ENCODE assay signal across 19 cellular contexts in the genomic region with DNA sequence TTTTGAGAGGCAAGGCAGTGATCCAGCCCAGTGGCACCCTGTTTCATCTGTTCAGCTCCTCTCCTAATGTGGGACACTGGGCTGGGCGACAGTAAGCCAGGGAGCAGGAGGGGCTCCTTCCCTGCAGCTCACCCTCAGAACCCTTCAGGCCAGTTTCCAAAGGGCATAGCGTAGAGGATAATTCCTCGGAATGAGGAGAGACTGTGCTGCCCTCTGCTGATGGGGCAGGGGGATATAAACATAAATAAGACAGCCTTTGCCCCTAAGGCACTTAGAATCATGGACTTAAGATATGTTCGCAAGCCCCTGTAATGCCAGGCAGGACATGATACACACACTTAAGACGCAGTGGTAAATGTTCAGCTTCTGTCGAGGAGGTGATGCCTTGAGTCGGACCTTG. TPM values are rescaled to one million over a fixed set of nuclear protein-coding genes. Genes with fewer than 3 reads are reported as not detected.
DNase-seq lines count a peak whose midpoint lies in the region; ATAC-seq, FAIRE-seq and TF ChIP-seq lines count a peak whose summit lies in the region.
"Had no signal": no experiment of that assay in that cellular context is flagged by ENCODE, and none has a peak within 500 bp of the region (broad histone marks: within the 10 kb centered on the region; RNA-seq: fewer than 3 reads in every experiment).

No MANE protein-coding gene starts in this region.

- TF ChIP-seq CTCF in GM06990 (IDR thresholded peaks at IDR 0.05; ENCODE audit: insufficient read depth, low read length, poor library complexity, severe bottlenecking) (peak; percentile 3), H9 (conservative IDR thresholded peaks at IDR 0.05) (peak; percentile 46; the same call in 2 of the 3 replicates), K562 (IDR thresholded peaks at IDR 0.05 in 2 of 3, conservative IDR thresholded peaks at IDR 0.05 in 1 of 3; ENCODE audit: insufficient read depth in 2 of 3, low read depth in 1 of 3, low read length in 3 of 3) (peak in 2 of 3 experiments; percentile 35 to 43; a peak in 3 of 6 replicates), foreskin keratinocyte (conservative IDR thresholded peaks at IDR 0.05) (peak; percentile 22), left ventricle myocardium inferior (IDR thresholded peaks at IDR 0.05; ENCODE audit: borderline replicate concordance) (no peak)

- no peak overlapping the region for H2AFZ ChIP-seq in H9 (ENCODE audit: low read length)
- H2AFZ ChIP-seq in K562 (ENCODE audit: low read depth, low read length) = no peak overlapping the region
- H2AFZ ChIP-seq: GM23248 had no signal

- POLR2A ChIA-PET in K562 (lab: Yijun Ruan, JAX) = no interaction called here

- no peak for TF ChIP-seq POLR2A in K562 (conservative IDR thresholded peaks at IDR 0.05)

- H3K27ac Mint-ChIP-seq in H9 = no peak overlapping the region
- H3K27ac Mint-ChIP-seq: CD8-positive, alpha-beta T cell had no signal

- no peak for TF ChIP-seq EP300 in K562 (IDR thresholded peaks at IDR 0.05; ENCODE audit: low read length)

- H3K4me2 ChIP-seq in H9 (ENCODE audit: insufficient read depth, insufficient read length, low read length) = no peak overlapping the region
- H3K4me2 ChIP-seq in K562 (ENCODE audit: insufficient read depth, low read length) = no peak overlapping the region
- H3K4me2 ChIP-seq: BLaER1 treated with 17β-estradiol and CSF1 and Interleukin-3, amounts not matched to agents 10 nM and 100 nM had no signal

- no peak overlapping the region for H2BK15ac ChIP-seq in H9 (ENCODE audit: low read depth, low read length)

- H3K36me3 ChIP-seq in GM06990 (ENCODE audit: control insufficient read depth, insufficient read depth, low read length) (peaks cover 7% of the 10 kb centered on the region), K562 (ENCODE audit: control insufficient read depth, insufficient read depth, low read length) (peaks cover 50% of the 10 kb centered on the region; the same call in 2 of the 3 replicates), left ventricle myocardium inferior (peaks cover 28% of the 10 kb centered on the region)

- H3K4me3 Mint-ChIP-seq in H9 = no peak overlapping the region
- H3K4me3 Mint-ChIP-seq: CD8-positive, alpha-beta T cell had no signal

- H3K4me1 ChIP-seq in H9 (ENCODE audit: insufficient read depth, low read length) (no peaks in the 10 kb centered on the region), K562 (replicated peaks in 1 of 2; ENCODE audit: control insufficient read depth in 2 of 2, insufficient read depth in 2 of 2, low read length in 2 of 2) (no peaks in the 10 kb centered on the region), foreskin keratinocyte (no peaks in the 10 kb centered on the region), left ventricle myocardium inferior (no peaks in the 10 kb centered on the region)

- no peak overlapping the region for H4K5ac ChIP-seq in H9 (ENCODE audit: insufficient read length, low read depth, low read length)

- peaks cover 79 to 90% of the 10 kb centered on the region in 2 experiments for H3K9me3 Mint-ChIP-seq in H9
- H3K9me3 Mint-ChIP-seq: CD8-positive, alpha-beta T cell had no signal

- CTCF ChIA-PET in K562 (lab: Yijun Ruan, JAX; ENCODE audit: low intra/inter-chr PET ratio) = no interaction called here

- no CpG with 5 or more reads among the region's 7 CpGs for WGBS in H9 (ENCODE audit: extremely low coverage, insufficient read length, low lambda C conversion rate)
- WGBS in K562 (ENCODE audit: insufficient coverage, low coverage, missing lambda C conversion rate) = 81% methylated on average over 7 of the region's 7 CpGs

- ATAC-seq in K562 = peak; percentile 44; the same call in 1 of the 3 replicates
- no peak for ATAC-seq in foreskin keratinocyte
- no peak for ATAC-seq in HG03520 (IDR thresholded peaks at IDR 0.05; ENCODE audit: unreplicated experiment)
- ATAC-seq: CD8-positive, alpha-beta T cell had no signal

- H2BK20ac ChIP-seq in H9 (ENCODE audit: low read depth, low read length, poor library complexity, severe bottlenecking) = no peak overlapping the region

- in situ Hi-C loops in K562 (cut with MboI) = no loop called here

- H3K9ac ChIP-seq in H9 (ENCODE audit: extremely low read depth, insufficient read length, low read length) (no peak overlapping the region), K562 (ENCODE audit: insufficient read depth in 1 of 2, low read depth in 2 of 2, low read length in 2 of 2) (no peak overlapping the region)
- H3K9ac ChIP-seq: BLaER1 treated with 17β-estradiol and CSF1 and Interleukin-3, amounts not matched to agents 10 nM and 100 nM; GM23248 had no signal

- no peaks in the 10 kb centered on the region for H3K23me2 ChIP-seq in H9 (ENCODE audit: insufficient read length, low read depth, low read length, poor library complexity, severe bottlenecking)

- no peaks in the 10 kb centered on the region for H3K79me1 ChIP-seq in H9 (ENCODE audit: insufficient read depth, low read depth, low read length, poor library complexity, severe bottlenecking)

- no peak overlapping the region for H3K14ac ChIP-seq in H9 (ENCODE audit: insufficient read depth, low read length)

- H3K4ac ChIP-seq in H9 (ENCODE audit: low read depth, low read length) = no peak overlapping the region

- H3K9me3 ChIP-seq in H9 (ENCODE audit: control insufficient read depth, low read depth, low read length) (peaks cover 17% of the 10 kb centered on the region), K562 (replicated peaks; ENCODE audit: control insufficient read depth, insufficient read depth, low read depth, low read length) (no peaks in the 10 kb centered on the region), left ventricle myocardium inferior (replicated peaks) (no peaks in the 10 kb centered on the region)

- H4K8ac ChIP-seq in H9 (replicated peaks; ENCODE audit: insufficient read length, low read depth, low read length) = no peak overlapping the region

- no peak overlapping the region for H3K18ac ChIP-seq in H9 (ENCODE audit: insufficient read length, low read depth, low read length)

- no TSS peak for BruUV-seq in K562 (replicated peaks; lab: Mats Ljungman, UMichigan)

- peaks cover 37 to 66% (median 46%) of the 10 kb centered on the region in 3 experiments for H3K36me3 Mint-ChIP-seq in H9 (ENCODE audit: insufficient read depth in 1 of 3, low read depth in 3 of 3)

- no peak overlapping the region for H3K56ac ChIP-seq in H9 (ENCODE audit: insufficient read length, low read depth, low read length)

- H3K9me1 ChIP-seq in K562 (ENCODE audit: control insufficient read depth, insufficient read depth, low read length) = no peaks in the 10 kb centered on the region

- DNase-seq in GM06990 (ENCODE audit: extremely low read depth, insufficient read length) (no peak), H9 (no peak), K562 (ENCODE audit: extremely low read depth in 1 of 4, low spot score in 3 of 4) (no peak), foreskin keratinocyte (no peak), SW480 (ENCODE audit: low spot score) (no peak), left ventricle myocardium inferior (no peak)
- DNase-seq: Calu3; CD8-positive, alpha-beta T cell; DMS79 treated with DMSO at 0.1 percent for 48 hours; GM23248; KBM-7; NCI-H1105; NCI-H2081; NCI-H748 treated with DMSO at 0.1 percent for 48 hours; SIG-M5 had no signal

- H4K91ac ChIP-seq in H9 (ENCODE audit: insufficient read length, low read depth, low read length) = no peak overlapping the region

- no peak overlapping the region for H2BK120ac ChIP-seq in H9 (ENCODE audit: low read depth, low read length, poor library complexity, severe bottlenecking)

- H3K27me3 Mint-ChIP-seq in H9 (ENCODE audit: low read depth) = peaks cover 7% of the 10 kb centered on the region

- no peaks in the 10 kb centered on the region for H4K20me1 ChIP-seq in H9 (ENCODE audit: control insufficient read depth, insufficient read depth, insufficient read length)
- H4K20me1 ChIP-seq in K562 (replicated peaks; ENCODE audit: control insufficient read depth, insufficient read depth, low read length) = no peaks in the 10 kb centered on the region

- peak in 1 of 2 experiments; percentile 29; a peak in 1 of 4 replicates for TF ChIP-seq RAD21 in K562 (CRISPR knock-in tag; conservative IDR thresholded peaks at IDR 0.05 in 1 of 2, IDR thresholded peaks at IDR 0.05 in 1 of 2)

- H3K27ac ChIP-seq in H9 (ENCODE audit: insufficient read length, low read depth, low read length) = no peak overlapping the region
- no peak overlapping the region for H3K27ac ChIP-seq in K562 (ENCODE audit: extremely low read depth, low read depth, low read length)
- no peak overlapping the region for H3K27ac ChIP-seq in foreskin keratinocyte
- no peak overlapping the region for H3K27ac ChIP-seq in left ventricle myocardium inferior (replicated peaks)
- H3K27ac ChIP-seq: BLaER1 treated with 17β-estradiol and CSF1 and Interleukin-3, amounts not matched to agents 10 nM and 100 nM; GM23248; RWPE1 had no signal

- no peak for FAIRE-seq in K562 (lab: Jason Lieb, UNC)
- FAIRE-seq: GM19239 had no signal

- H3K27me3 ChIP-seq in GM06990 (replicated peaks; ENCODE audit: control insufficient read depth, insufficient read depth, low read length) (no peaks in the 10 kb centered on the region), H9 (ENCODE audit: insufficient read depth, low read length) (no peaks in the 10 kb centered on the region), K562 (ENCODE audit: control insufficient read depth in 2 of 2, insufficient read depth in 2 of 2, low read length in 2 of 2) (peaks cover 0 to 3% of the 10 kb centered on the region in 2 experiments; a peak in 1 of 5 replicates), foreskin keratinocyte (no peaks in the 10 kb centered on the region), left ventricle myocardium inferior (ENCODE audit: low read depth) (no peaks in the 10 kb centered on the region)

- H3T11ph ChIP-seq in H9 (ENCODE audit: low read length) = no peak overlapping the region

- no peak overlapping the region for H2AK5ac ChIP-seq in H9 (ENCODE audit: insufficient read length, low read length)

- H3K4me1 Mint-ChIP-seq in H9 = peaks cover 7 to 13% of the 10 kb centered on the region in 2 experiments

- H3K79me2 ChIP-seq in H9 (ENCODE audit: insufficient read depth, low read length) = no peaks in the 10 kb centered on the region
- no peaks in the 10 kb centered on the region for H3K79me2 ChIP-seq in K562 (ENCODE audit: control insufficient read depth, insufficient read depth, low read length)

- no peak overlapping the region for H2BK5ac ChIP-seq in H9 (ENCODE audit: insufficient read length, low read length)

- H2BK12ac ChIP-seq in H9 (ENCODE audit: insufficient read length, low read depth, low read length) = no peak overlapping the region

- intact Hi-C loops in K562 (cut with micrococcal nuclease) (no loop called here), left ventricle myocardium inferior (cut with micrococcal nuclease) (no loop called here)

- H3K23ac ChIP-seq in H9 (ENCODE audit: insufficient read length, low read depth, low read length) = no peak overlapping the region

- H3K4me3 ChIP-seq in GM06990 (replicated peaks; ENCODE audit: low read depth, low read length) = no peak overlapping the region
- no peak overlapping the region for H3K4me3 ChIP-seq in K562
- no peak overlapping the region for H3K4me3 ChIP-seq in left ventricle myocardium inferior
- H3K4me3 ChIP-seq: BLaER1 treated with 17β-estradiol and CSF1 and Interleukin-3, amounts not matched to agents 10 nM and 100 nM; GM23248 had no signal

RNA-seq across cellular contexts. Expression of a gene that starts 27.9 kb away (rescaled TPM):
- total RNA-seq in H9 (2021) = 10.2 and 11.3 TPM in 2 replicates
- total RNA-seq in K562 (2011; cell fraction: chromatin; rRNA removed; ENCODE audit: low replicate concordance) = 0.37 and 0.53 TPM in 2 replicates
- total RNA-seq in K562 (2011; cell fraction: nucleolus; rRNA removed) = 0.26 and 0.33 TPM in 2 replicates
- 0.44 and 0.46 TPM in 2 replicates for total RNA-seq in K562 (2011; cell fraction: nucleoplasm; rRNA removed)
- 0.18 and 0.24 TPM in 2 replicates for total RNA-seq in K562 (2014; rRNA removed)
- 0.22 and 0.26 TPM in 2 replicates for total RNA-seq in K562 (2014; rRNA removed; fragmentation: Illumina TruSeq; extraction: Trizol)
- total RNA-seq in K562 (2015; rRNA removed; fragmentation: Illumina TruSeq; extraction: Trizol) = 0.19 and 0.22 TPM in 2 replicates
- 0.24 and 0.40 TPM in 2 replicates for total RNA-seq in K562 (2021)
- polyA plus RNA-seq in K562 (2011; rRNA removed) = 0.95 and 1.1 TPM in 2 replicates
- polyA plus RNA-seq in K562 (2011; cell fraction: cytosol; rRNA removed) = 0.67 and 0.74 TPM in 2 replicates
- polyA plus RNA-seq in K562 (2011; cell fraction: nucleus; rRNA removed) = 0.76 and 0.95 TPM in 2 replicates
- 0.28 and 0.29 TPM in 2 replicates for polyA plus RNA-seq in K562 (2012)
- polyA plus RNA-seq in K562 (2014; fragmentation: Illumina TruSeq; extraction: Trizol) = 0.57 and 0.64 TPM in 2 replicates
- under 1 TPM; 0.08 to 0.18 TPM for polyA plus RNA-seq in K562 (2014; fragmentation: Nextera tagmentation; extraction: Ambion mirVana)
- 0.35 and 0.38 TPM in 2 replicates for polyA plus RNA-seq in K562 (2014; rRNA removed)
- polyA minus RNA-seq in K562 (2011; rRNA and poly(A)+ RNA removed) = 0.35 and 0.66 TPM in 2 replicates
- 0.29 TPM in 1 of 2 replicates, not detected in the other for polyA minus RNA-seq in K562 (2011; cell fraction: cytosol; rRNA and poly(A)+ RNA removed)
- 0.13 and 0.22 TPM in 2 replicates for polyA minus RNA-seq in K562 (2011; cell fraction: nucleus; rRNA and poly(A)+ RNA removed)
- total RNA-seq in foreskin keratinocyte = 23.3 and 39.0 TPM in 2 replicates
- 15.3 and 22.7 TPM in 2 replicates for polyA plus RNA-seq in foreskin keratinocyte
- 1.6 TPM for total RNA-seq in left ventricle myocardium inferior

RNA-seq across cellular contexts. Expression of a gene that starts 39.1 kb away (rescaled TPM):
- total RNA-seq in H9 (2021) = 31.6 and 32.7 TPM in 2 replicates
- total RNA-seq in K562 (2011; cell fraction: chromatin; rRNA removed; ENCODE audit: low replicate concordance) = 29.2 and 39.7 TPM in 2 replicates
- total RNA-seq in K562 (2011; cell fraction: nucleolus; rRNA removed) = 34.6 and 39.7 TPM in 2 replicates
- 29.8 and 34.7 TPM in 2 replicates for total RNA-seq in K562 (2011; cell fraction: nucleoplasm; rRNA removed)
- 37.1 and 38.4 TPM in 2 replicates for total RNA-seq in K562 (2014; rRNA removed)
- 26.9 and 30.5 TPM in 2 replicates for total RNA-seq in K562 (2014; rRNA removed; fragmentation: Illumina TruSeq; extraction: Trizol)
- 21.0 and 22.5 TPM in 2 replicates for total RNA-seq in K562 (2015; rRNA removed; fragmentation: Illumina TruSeq; extraction: Trizol)
- total RNA-seq in K562 (2021) = 37.1 and 40.3 TPM in 2 replicates
- polyA plus RNA-seq in K562 (2011; rRNA removed) = 63.4 and 71.8 TPM in 2 replicates
- 59.7 and 65.5 TPM in 2 replicates for polyA plus RNA-seq in K562 (2011; cell fraction: cytosol; rRNA removed)
- 29.7 and 34.0 TPM in 2 replicates for polyA plus RNA-seq in K562 (2011; cell fraction: nucleus; rRNA removed)
- 30.9 and 51.3 TPM in 2 replicates for polyA plus RNA-seq in K562 (2012)
- polyA plus RNA-seq in K562 (2014; fragmentation: Illumina TruSeq; extraction: Trizol) = 52.5 and 62.8 TPM in 2 replicates
- 10 to 100 TPM; 49.7 to 57.4 TPM for polyA plus RNA-seq in K562 (2014; fragmentation: Nextera tagmentation; extraction: Ambion mirVana)
- polyA plus RNA-seq in K562 (2014; rRNA removed) = 40.8 and 41.1 TPM in 2 replicates
- 34.0 and 39.9 TPM in 2 replicates for polyA minus RNA-seq in K562 (2011; rRNA and poly(A)+ RNA removed)
- polyA minus RNA-seq in K562 (2011; cell fraction: cytosol; rRNA and poly(A)+ RNA removed) = 17.8 and 21.5 TPM in 2 replicates
- 6.5 and 10.7 TPM in 2 replicates for polyA minus RNA-seq in K562 (2011; cell fraction: nucleus; rRNA and poly(A)+ RNA removed)
- 55.5 and 64.0 TPM in 2 replicates for total RNA-seq in foreskin keratinocyte
- 88.3 and 92.8 TPM in 2 replicates for polyA plus RNA-seq in foreskin keratinocyte
- 11.4 TPM for total RNA-seq in left ventricle myocardium inferior

RNA-seq across cellular contexts. Expression of a gene that starts 39.4 kb away (rescaled TPM):
- total RNA-seq in H9 (2021) (23.6 and 24.6 TPM in 2 replicates), K562 (2014; rRNA removed) (15.7 and 16.7 TPM in 2 replicates), K562 (2014; rRNA removed; fragmentation: Illumina TruSeq; extraction: Trizol) (27.6 and 32.6 TPM in 2 replicates), K562 (2015; rRNA removed; fragmentation: Illumina TruSeq; extraction: Trizol) (26.9 and 28.8 TPM in 2 replicates), K562 (2021) (17.6 and 19.7 TPM in 2 replicates), foreskin keratinocyte (50.9 and 51.3 TPM in 2 replicates), left ventricle myocardium inferior (24.1 TPM)
- total RNA-seq in K562 (2011; cell fraction: chromatin; rRNA removed; ENCODE audit: low replicate concordance) = 3.0 and 4.3 TPM in 2 replicates
- 2.5 TPM in 2 replicates for total RNA-seq in K562 (2011; cell fraction: nucleolus; rRNA removed)
- total RNA-seq in K562 (2011; cell fraction: nucleoplasm; rRNA removed) = 4.5 and 5.6 TPM in 2 replicates
- polyA plus RNA-seq in K562 (2011; rRNA removed) (28.8 and 35.0 TPM in 2 replicates), K562 (2014; fragmentation: Illumina TruSeq; extraction: Trizol) (27.8 and 37.1 TPM in 2 replicates), K562 (2014; fragmentation: Nextera tagmentation; extraction: Ambion mirVana) (10 to 100 TPM; 24.7 to 36.0 TPM), K562 (2014; rRNA removed) (22.3 and 22.6 TPM in 2 replicates), foreskin keratinocyte (62.2 and 64.9 TPM in 2 replicates)
- polyA plus RNA-seq in K562 (2011; cell fraction: cytosol; rRNA removed) = 7.9 and 13.1 TPM in 2 replicates
- polyA plus RNA-seq in K562 (2011; cell fraction: nucleus; rRNA removed) = 6.0 and 10.3 TPM in 2 replicates
- 19.4 and 33.2 TPM in 2 replicates for polyA plus RNA-seq in K562 (2012)
- 15.2 and 15.8 TPM in 2 replicates for polyA minus RNA-seq in K562 (2011; rRNA and poly(A)+ RNA removed)
- polyA minus RNA-seq in K562 (2011; cell fraction: cytosol; rRNA and poly(A)+ RNA removed) = 2.5 and 4.4 TPM in 2 replicates
- polyA minus RNA-seq in K562 (2011; cell fraction: nucleus; rRNA and poly(A)+ RNA removed) = 2.3 and 4.0 TPM in 2 replicates
